8 cellular contexts compared by ENCODE assay signal in genomic region chr11:13667245-13667644, GRCh38. TPM values are rescaled to one million over a fixed set of nuclear protein-coding genes. Genes with fewer than 3 reads are reported as not detected.
DNase-seq lines count a peak whose midpoint lies in the region; ATAC-seq and TF ChIP-seq lines count a peak whose summit lies in the region.

No MANE protein-coding gene starts in this region.

- no peak for TF ChIP-seq CTCF in cardiac muscle cell (IDR thresholded peaks at IDR 0.05; ENCODE audit: low read depth, low read length)
- no peak for TF ChIP-seq CTCF in upper lobe of right lung (IDR thresholded peaks at IDR 0.05)

- POLR2A ChIA-PET in activated CD8-positive, alpha-beta T cell treated with anti-CD3 and anti-CD28 coated beads, Interleukin-2, amount 10 ng/mL, durations not matched to agents 7 days and 5 days (lab: Charles Lee), result interaction anchor here (1.3 kb wide), 1 partner anchor 204 kb away, joined by 7 read pairs; the partner anchor contains the start of gene BTBD10

- H3K27ac Mint-ChIP-seq in activated CD8-positive, alpha-beta T cell treated with anti-CD3 and anti-CD28 coated beads, Interleukin-2, amount 10 ng/mL, durations not matched to agents 7 days and 5 days, result peak overlapping the region; percentile 68

- H3K4me3 Mint-ChIP-seq in activated CD8-positive, alpha-beta T cell treated with anti-CD3 and anti-CD28 coated beads, Interleukin-2, amount 10 ng/mL, durations not matched to agents 7 days and 5 days, result peak overlapping the region; percentile 71

- CTCF ChIA-PET in activated CD8-positive, alpha-beta T cell treated with anti-CD3 and anti-CD28 coated beads, Interleukin-2, amount 10 ng/mL, durations not matched to agents 7 days and 5 days (lab: Charles Lee), result interaction anchor here (0.6 to 1.8 kb wide), 9 partner anchors 10 to 1241 kb away, joined by 3 to 11 read pairs (median 3); no protein-coding TSS in a partner anchor

- no peaks in the 10 kb centered on the region for H3K27me3 ChIP-seq in cardiac muscle cell
- no peaks in the 10 kb centered on the region for H3K27me3 ChIP-seq in upper lobe of right lung

- H3K36me3 Mint-ChIP-seq in activated CD8-positive, alpha-beta T cell treated with anti-CD3 and anti-CD28 coated beads, Interleukin-2, amount 10 ng/mL, durations not matched to agents 7 days and 5 days (ENCODE audit: low read depth), result peaks cover 20% of the 10 kb centered on the region

- peaks cover 3% of the 10 kb centered on the region for H3K4me1 ChIP-seq in cardiac muscle cell (ENCODE audit: low read depth)
- H3K4me1 ChIP-seq in upper lobe of right lung, result peaks cover 19% of the 10 kb centered on the region

- intact Hi-C loops in Right ventricle myocardium superior (cut with DNase I), result no loop called here
- intact Hi-C loops in upper lobe of right lung (cut with DNase I), result no loop called here

- peak overlapping the region; percentile 55 for H3K4me3 ChIP-seq in cardiac muscle cell
- H3K4me3 ChIP-seq in upper lobe of right lung, result peak overlapping the region; percentile 80

- H3K27me3 Mint-ChIP-seq in activated CD8-positive, alpha-beta T cell treated with anti-CD3 and anti-CD28 coated beads, Interleukin-2, amount 10 ng/mL, durations not matched to agents 7 days and 5 days (ENCODE audit: low read depth), result peaks cover 12% of the 10 kb centered on the region

- H3K4me1 Mint-ChIP-seq in activated CD8-positive, alpha-beta T cell treated with anti-CD3 and anti-CD28 coated beads, Interleukin-2, amount 10 ng/mL, durations not matched to agents 7 days and 5 days (ENCODE audit: low read depth), result peaks cover 33% of the 10 kb centered on the region

- no peaks in the 10 kb centered on the region for H3K9me3 Mint-ChIP-seq in activated CD8-positive, alpha-beta T cell treated with anti-CD3 and anti-CD28 coated beads, Interleukin-2, amount 10 ng/mL, durations not matched to agents 7 days and 5 days (ENCODE audit: insufficient read depth)

- H3K9me3 ChIP-seq in cardiac muscle cell (ENCODE audit: low read depth), result no peaks in the 10 kb centered on the region
- H3K9me3 ChIP-seq in upper lobe of right lung, result no peaks in the 10 kb centered on the region

- no peaks in the 10 kb centered on the region for H3K36me3 ChIP-seq in cardiac muscle cell
- no peaks in the 10 kb centered on the region for H3K36me3 ChIP-seq in upper lobe of right lung

- DNase-seq in cardiac muscle cell (ENCODE audit: low read depth in 1 of 2, low spot score in 1 of 2) (no peak), Right ventricle myocardium superior (no peak), iris pigment epithelial cell (ENCODE audit: low read depth) (peak; percentile 20), upper lobe of right lung (no peak), kidney tubule cell (ENCODE audit: low spot score) (no peak), DMS114 treated with DMSO at 0.1 percent for 48 hours (lab: John Stamatoyannopoulos, UW; ENCODE audit: unreplicated experiment) (no peak), NCI-H1417 treated with DMSO at 0.1 percent for 48 hours (lab: John Stamatoyannopoulos, UW) (no peak)
- DNase-seq in activated CD8-positive, alpha-beta T cell treated with anti-CD3 and anti-CD28 coated beads, Interleukin-2, amount 10 ng/mL, durations not matched to agents 7 days and 5 days, result no peak

- H3K27ac ChIP-seq in cardiac muscle cell (no peak overlapping the region), upper lobe of right lung (no peak overlapping the region)

- ATAC-seq in Right ventricle myocardium superior (ENCODE audit: poor library complexity), result no peak
- no peak for ATAC-seq in activated CD8-positive, alpha-beta T cell treated with anti-CD3 and anti-CD28 coated beads, Interleukin-2, amount 10 ng/mL, durations not matched to agents 7 days and 5 days
- no peak for ATAC-seq in upper lobe of right lung

RNA-seq across cellular contexts. Expression of gene FAR1, which starts 1.2 kb away (rescaled TPM):
- total RNA-seq in cardiac muscle cell (25.1 and 45.2 TPM in 2 replicates), Right ventricle myocardium superior (35.3 TPM), upper lobe of right lung (59.7 TPM)
- 25.4 and 27.5 TPM in 2 replicates for polyA plus RNA-seq in cardiac muscle cell
- total RNA-seq in activated CD8-positive, alpha-beta T cell treated with anti-CD3 and anti-CD28 coated beads, Interleukin-2, amount 10 ng/mL, durations not matched to agents 7 days and 5 days, result 10 to 100 TPM; 65.3 to 65.8 TPM
